1 cellular context compared by ENCODE assay signal in the genomic region with DNA sequence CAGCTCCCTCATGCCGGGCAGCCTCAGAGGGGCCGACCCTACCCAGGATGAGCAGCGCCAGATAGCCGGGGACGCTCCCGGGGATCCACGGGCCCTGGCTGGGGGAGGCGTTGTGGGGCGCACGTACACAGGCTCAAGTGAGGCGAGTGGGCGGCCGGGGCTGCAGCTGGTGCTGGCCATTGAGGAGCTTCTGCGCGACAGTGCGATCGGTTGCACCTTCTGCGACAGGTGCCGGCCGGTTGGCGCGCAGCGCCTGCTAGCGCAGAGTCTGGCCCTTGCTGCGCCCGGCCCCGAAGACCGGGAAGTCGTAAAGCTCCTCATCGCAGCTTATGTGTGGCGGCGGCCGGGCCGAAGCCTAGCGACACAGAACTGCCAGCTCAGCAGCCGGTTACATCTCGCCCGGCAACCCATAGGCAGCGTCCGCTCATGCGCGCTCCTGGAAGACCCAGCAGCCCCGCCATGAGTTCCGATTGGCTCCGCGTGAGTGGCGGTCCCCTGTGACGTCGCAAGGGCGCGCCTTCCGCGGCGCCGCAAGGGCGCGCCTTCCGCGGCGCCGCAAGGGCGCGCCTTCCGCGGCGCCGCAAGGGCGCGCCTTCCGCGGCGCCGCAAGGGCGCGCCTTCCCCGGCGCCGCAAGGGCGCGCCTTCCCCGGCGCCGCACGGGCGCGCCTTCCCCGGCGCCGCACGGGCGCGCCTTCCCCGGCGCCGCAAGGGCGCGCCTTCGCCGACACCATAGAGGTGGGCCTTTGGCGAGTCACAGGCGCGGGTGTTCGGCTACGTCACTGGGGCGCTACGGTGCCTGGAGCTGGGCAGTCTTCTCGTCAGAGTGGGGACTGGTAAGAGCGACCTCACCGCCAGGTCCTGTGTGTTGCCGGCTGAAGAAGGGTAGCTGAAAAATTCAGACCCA.
TF ChIP-seq lines count a peak whose summit lies in the region.

No MANE protein-coding gene starts in this region.

TF ChIP-seq in GM12878, 131 proteins besides CTCF, POLR2A, EP300 and RAD21 (continued from another document):
- TF ChIP-seq, protein P1, sequence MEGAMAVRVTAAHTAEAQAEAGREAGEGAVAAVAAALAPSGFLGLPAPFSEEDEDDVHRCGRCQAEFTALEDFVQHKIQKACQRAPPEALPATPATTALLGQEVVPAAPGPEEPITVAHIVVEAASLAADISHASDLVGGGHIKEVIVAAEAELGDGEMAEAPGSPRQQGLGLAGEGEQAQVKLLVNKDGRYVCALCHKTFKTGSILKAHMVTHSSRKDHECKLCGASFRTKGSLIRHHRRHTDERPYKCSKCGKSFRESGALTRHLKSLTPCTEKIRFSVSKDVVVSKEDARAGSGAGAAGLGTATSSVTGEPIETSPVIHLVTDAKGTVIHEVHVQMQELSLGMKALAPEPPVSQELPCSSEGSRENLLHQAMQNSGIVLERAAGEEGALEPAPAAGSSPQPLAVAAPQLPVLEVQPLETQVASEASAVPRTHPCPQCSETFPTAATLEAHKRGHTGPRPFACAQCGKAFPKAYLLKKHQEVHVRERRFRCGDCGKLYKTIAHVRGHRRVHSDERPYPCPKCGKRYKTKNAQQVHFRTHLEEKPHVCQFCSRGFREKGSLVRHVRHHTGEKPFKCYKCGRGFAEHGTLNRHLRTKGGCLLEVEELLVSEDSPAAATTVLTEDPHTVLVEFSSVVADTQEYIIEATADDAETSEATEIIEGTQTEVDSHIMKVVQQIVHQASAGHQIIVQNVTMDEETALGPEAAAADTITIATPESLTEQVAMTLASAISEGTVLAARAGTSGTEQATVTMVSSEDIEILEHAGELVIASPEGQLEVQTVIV (IDR thresholded peaks at IDR 0.05; ENCODE audit: borderline replicate concordance, partially characterized antibody), result peak; percentile 84
- TF ChIP-seq EGR1 (IDR thresholded peaks at IDR 0.05; ENCODE audit: borderline replicate concordance in 1 of 2, low read depth in 2 of 2, low read length in 2 of 2), result peak in 1 of 2 experiments; percentile 34; a peak in 1 of 3 replicates
- peak; percentile 91 for TF ChIP-seq CREB1 (IDR thresholded peaks at IDR 0.05; ENCODE audit: low read depth)
- TF ChIP-seq SIN3A (IDR thresholded peaks at IDR 0.05; ENCODE audit: low read depth, low read length), result peak; percentile 41; the same call in 1 of the 2 replicates
- TF ChIP-seq POU2F2 (IDR thresholded peaks at IDR 0.05; ENCODE audit: borderline replicate concordance, low read depth, low read length), result peak; percentile 23; the same call in 1 of the 3 replicates
- peak; percentile 64; the same call in 1 of the 2 replicates for TF ChIP-seq PML (IDR thresholded peaks at IDR 0.05; ENCODE audit: low read length)
- TF ChIP-seq PAX5 (IDR thresholded peaks at IDR 0.05; ENCODE audit: borderline replicate concordance, low read depth, low read length), result 0 out of 2 replicates have a peak, but pooled peaks have one; percentile 12
- TF ChIP-seq CBFB (IDR thresholded peaks at IDR 0.05; ENCODE audit: low read depth), result 0 out of 2 replicates have a peak, but pooled peaks have one; percentile 38
- TF ChIP-seq GATAD2B (conservative IDR thresholded peaks at IDR 0.05; ENCODE audit: low read depth), result peak; percentile 55; the same call in 1 of the 2 replicates
